20 cellular contexts compared by ENCODE assay signal in the genomic region with DNA sequence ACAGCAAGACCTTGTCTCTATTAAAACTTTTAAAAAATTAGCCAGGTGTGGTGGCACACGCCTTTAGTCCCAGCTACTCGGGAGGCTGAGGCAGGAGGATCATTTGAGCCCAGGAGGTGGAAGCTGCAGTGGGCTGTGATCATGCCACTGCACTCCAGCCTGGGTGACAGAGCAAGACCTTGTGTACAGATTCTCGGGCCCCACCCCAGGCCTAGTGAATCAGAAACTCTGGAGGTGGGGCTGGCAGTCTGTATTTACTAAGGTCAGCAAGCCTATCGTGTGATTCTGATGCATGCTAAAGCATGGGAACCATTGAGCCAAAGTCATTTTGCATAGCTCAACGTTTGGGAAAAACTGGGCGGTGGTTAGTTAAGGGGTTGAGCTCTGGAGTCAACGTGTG. TPM values are rescaled to one million over a fixed set of nuclear protein-coding genes. Genes with fewer than 3 reads are reported as not detected.
"Had no signal": no experiment of that assay in that cellular context is flagged by ENCODE, and none has a peak within 500 bp of the region (broad histone marks: within the 10 kb centered on the region; RNA-seq: fewer than 3 reads in every experiment).

No MANE protein-coding gene starts in this region.

- H3K27ac Mint-ChIP-seq: activated naive CD8-positive, alpha-beta T cell; stimulated activated naive CD8-positive, alpha-beta T cell treated with anti-CD3 and anti-CD28 coated beads, Interleukin-15, amount 100 ng/mL, for 72 hours had no signal

- ATAC-seq: gastrocnemius medialis; right cardiac atrium; stimulated activated naive CD8-positive, alpha-beta T cell treated with anti-CD3 and anti-CD28 coated beads, Interleukin-15, amount 100 ng/mL, for 72 hours had no signal

- H3K27me3 ChIP-seq: cardiac muscle cell, gastrocnemius medialis had no signal

- H3K9me3 ChIP-seq: gastrocnemius medialis, left ventricle myocardium inferior, prostate gland had no signal

- H3K4me3 Mint-ChIP-seq: activated naive CD8-positive, alpha-beta T cell; stimulated activated naive CD8-positive, alpha-beta T cell treated with anti-CD3 and anti-CD28 coated beads, Interleukin-15, amount 100 ng/mL, for 72 hours; type B pancreatic cell had no signal

- H3K27ac ChIP-seq: cardiac muscle cell, dorsolateral prefrontal cortex, gastrocnemius medialis, left ventricle myocardium inferior, prostate gland, skin epidermis had no signal

- H3K4me1 ChIP-seq: gastrocnemius medialis, left ventricle myocardium inferior, prostate gland had no signal

- H3K27me3 Mint-ChIP-seq: activated naive CD8-positive, alpha-beta T cell; stimulated activated naive CD8-positive, alpha-beta T cell treated with anti-CD3 and anti-CD28 coated beads, Interleukin-15, amount 100 ng/mL, for 72 hours; type B pancreatic cell had no signal

- DNase-seq: activated CD4-positive, alpha-beta T cell treated with anti-CD3 and anti-CD28 coated beads, Interleukin-2, amount 50 U/mL, for 4 hours; amygdala; dorsolateral prefrontal cortex; gastrocnemius medialis; head of caudate nucleus; left ventricle myocardium inferior; mammary epithelial cell; occipital lobe; right cardiac atrium; stimulated activated CD4-positive, alpha-beta T cell treated with anti-CD3 and anti-CD28 coated beads, Interleukin-15, amount 100 ng/mL, for 24 hours; stimulated activated CD4-positive, alpha-beta T cell treated with anti-CD3 and anti-CD28 coated beads, Interleukin-4, amount 100 ng/mL, for 1 hour; stimulated activated naive CD8-positive, alpha-beta T cell treated with anti-CD3 and anti-CD28 coated beads, Interleukin-15, amount 100 ng/mL, for 72 hours had no signal

- H3K9me3 Mint-ChIP-seq: stimulated activated naive CD8-positive, alpha-beta T cell treated with anti-CD3 and anti-CD28 coated beads, Interleukin-15, amount 100 ng/mL, for 72 hours; type B pancreatic cell had no signal

- H3K4me3 ChIP-seq: cardiac muscle cell, dorsolateral prefrontal cortex, gastrocnemius medialis, left ventricle myocardium inferior, prostate gland, skin epidermis had no signal

- H3K4me1 Mint-ChIP-seq: stimulated activated naive CD8-positive, alpha-beta T cell treated with anti-CD3 and anti-CD28 coated beads, Interleukin-15, amount 100 ng/mL, for 72 hours had no signal

- H3K36me3 ChIP-seq: gastrocnemius medialis, left ventricle myocardium inferior, prostate gland had no signal

RNA-seq across cellular contexts. Expression of a gene that starts 3.5 kb away (rescaled TPM):
- total RNA-seq: cardiac muscle cell, dorsolateral prefrontal cortex, gastrocnemius medialis, kidney epithelial cell, left ventricle myocardium inferior, mammary epithelial cell, occipital lobe, prostate gland, right cardiac atrium, temporal lobe had no signal
- polyA plus RNA-seq: cardiac muscle cell, mammary epithelial cell, neural cell, right cardiac atrium had no signal
